Comparison of ENCODE assay signal across 10 cellular contexts in the genomic region with DNA sequence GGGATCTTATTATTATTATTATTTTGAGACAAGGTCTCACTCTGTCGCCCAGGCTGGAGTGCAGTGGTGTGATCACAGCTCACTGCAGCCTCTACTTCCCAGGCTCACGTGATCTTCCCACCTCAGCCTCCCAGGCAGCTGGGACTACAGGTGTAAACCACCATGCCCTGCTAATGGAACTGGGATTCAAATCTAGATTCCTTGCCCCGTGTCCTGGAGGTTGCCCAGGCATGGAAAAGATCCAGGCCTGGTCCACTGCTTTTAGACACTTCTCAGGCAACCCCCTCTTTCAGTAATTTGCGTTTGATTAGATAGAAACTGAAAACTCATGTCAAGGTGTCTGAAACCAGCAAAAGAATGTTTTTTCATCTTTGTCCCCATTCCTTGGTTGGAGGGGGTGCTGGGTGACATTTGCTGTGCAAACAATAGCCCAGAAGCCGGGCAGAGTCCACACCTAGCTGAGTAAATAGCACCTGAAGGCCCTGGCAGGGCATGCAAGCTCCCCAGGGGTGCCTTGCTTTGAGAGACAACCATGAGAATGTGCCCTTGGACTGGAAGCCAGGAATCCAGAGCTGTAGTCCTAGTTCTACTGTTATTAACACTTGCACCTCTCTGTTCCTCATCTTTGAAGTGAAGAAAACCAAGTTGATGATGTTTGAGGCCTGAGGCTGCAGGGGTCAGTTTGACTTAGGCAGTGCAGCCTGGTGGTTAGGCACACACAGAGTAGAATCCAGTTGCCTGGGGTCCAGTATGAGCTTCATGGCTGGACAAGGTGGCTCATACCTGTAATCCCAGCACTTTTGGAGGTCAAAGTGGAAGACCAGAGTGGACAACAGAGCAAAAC. TPM values are rescaled to one million over a fixed set of nuclear protein-coding genes. Genes with fewer than 3 reads are reported as not detected.
DNase-seq lines count a peak whose midpoint lies in the region; ATAC-seq, FAIRE-seq and TF ChIP-seq lines count a peak whose summit lies in the region.
"Had no signal": no experiment of that assay in that cellular context is flagged by ENCODE, and none has a peak within 500 bp of the region (broad histone marks: within the 10 kb centered on the region; RNA-seq: fewer than 3 reads in every experiment).

No MANE protein-coding gene starts in this region.

- no peak overlapping the region for H2BK20ac ChIP-seq in H1 (ENCODE audit: low read length)

- TF ChIP-seq EP300 in H1 (IDR thresholded peaks at IDR 0.05; ENCODE audit: borderline replicate concordance in 1 of 2, low read depth in 2 of 2, low read length in 2 of 2): no peak

- H3K23me2 ChIP-seq in H1 (ENCODE audit: low read depth, low read length): peaks cover 5% of the 10 kb centered on the region; the same call in 1 of the 2 replicates

- no peak for DNase-seq in activated CD4-positive, alpha-beta T cell treated with anti-CD3 and anti-CD28 coated beads, Interleukin-2, amount 10 ng/mL, durations not matched to agents 24 days and 14 days
- no peak for DNase-seq in activated CD4-positive, alpha-beta T cell treated with anti-CD3 and anti-CD28 coated beads for 36 hours
- no peak for DNase-seq in H1 (ENCODE audit: low read depth in 1 of 2, low spot score in 2 of 2)
- no peak for DNase-seq in H4 (ENCODE audit: low spot score)
- DNase-seq in OCI-M1 (lab: John Stamatoyannopoulos, UW): no peak
- DNase-seq in activated T-cell treated with anti-CD3 and anti-CD28 coated beads, Interleukin-2, amount 50 U/mL, for 48 hours: no peak
- DNase-seq: activated CD4-positive, alpha-beta T cell treated with anti-CD3 and anti-CD28 coated beads, Interleukin-2, amount 50 U/mL, for 1 hour; dermis blood vessel endothelial cell had no signal

- no peak overlapping the region for H2AFZ ChIP-seq in H1 (ENCODE audit: low read length)

- H4K8ac ChIP-seq in H1 (ENCODE audit: extremely low read depth, insufficient read depth, low read length): no peak overlapping the region

- FAIRE-seq in H1 (lab: Jason Lieb, UNC): no peak

- no peaks in the 10 kb centered on the region for H3K27me3 Mint-ChIP-seq in activated CD4-positive, alpha-beta T cell treated with anti-CD3 and anti-CD28 coated beads, Interleukin-2, amount 10 ng/mL, durations not matched to agents 24 days and 14 days
- no peaks in the 10 kb centered on the region for H3K27me3 Mint-ChIP-seq in activated CD4-positive, alpha-beta T cell treated with anti-CD3 and anti-CD28 coated beads for 36 hours
- no peaks in the 10 kb centered on the region for H3K27me3 Mint-ChIP-seq in stimulated activated memory B cell treated with anti-CD40 and anti-IgM and Interleukin-4, amounts not matched to agents 10 μg/mL and 1 μg/mL and 100 μg/mL, for 72 hours

- H3K27ac ChIP-seq in H1 (ENCODE audit: low read depth, low read length): no peak overlapping the region

- no peak overlapping the region; the same call in 1 of the 2 replicates for H2BK5ac ChIP-seq in H1 (ENCODE audit: low read depth, low read length)

- CTCF ChIA-PET in activated CD4-positive, alpha-beta T cell treated with anti-CD3 and anti-CD28 coated beads for 36 hours (lab: Charles Lee): interaction anchor here (0.9 to 2.4 kb wide), 8 partner anchors 9 to 221 kb away, joined by 3 to 23 read pairs (median 3); no protein-coding TSS in a partner anchor
- CTCF ChIA-PET in H1 (lab: Charles Lee; ENCODE audit: partially characterized antibody): interaction anchor here (0.5 to 3.8 kb wide), 8 partner anchors 10 to 670 kb away, joined by 3 to 26 read pairs (median 4); no protein-coding TSS in a partner anchor

- H3K4me3 Mint-ChIP-seq in activated CD4-positive, alpha-beta T cell treated with anti-CD3 and anti-CD28 coated beads, Interleukin-2, amount 10 ng/mL, durations not matched to agents 24 days and 14 days: peak overlapping the region; percentile 50
- H3K4me3 Mint-ChIP-seq in activated CD4-positive, alpha-beta T cell treated with anti-CD3 and anti-CD28 coated beads for 36 hours: no peak overlapping the region
- no peak overlapping the region for H3K4me3 Mint-ChIP-seq in stimulated activated memory B cell treated with anti-CD40 and anti-IgM and Interleukin-4, amounts not matched to agents 10 μg/mL and 1 μg/mL and 100 μg/mL, for 72 hours

- TF ChIP-seq RAD21 in H1 (IDR thresholded peaks at IDR 0.05 in 1 of 2, conservative IDR thresholded peaks at IDR 0.05 in 1 of 2; ENCODE audit: low read depth in 2 of 2, low read length in 2 of 2): no peak

- peaks cover 29% of the 10 kb centered on the region for H3K36me3 Mint-ChIP-seq in activated CD4-positive, alpha-beta T cell treated with anti-CD3 and anti-CD28 coated beads, Interleukin-2, amount 10 ng/mL, durations not matched to agents 24 days and 14 days (ENCODE audit: low read depth)
- H3K36me3 Mint-ChIP-seq in activated CD4-positive, alpha-beta T cell treated with anti-CD3 and anti-CD28 coated beads for 36 hours (ENCODE audit: low read depth): peaks cover 13% of the 10 kb centered on the region
- H3K36me3 Mint-ChIP-seq in stimulated activated memory B cell treated with anti-CD40 and anti-IgM and Interleukin-4, amounts not matched to agents 10 μg/mL and 1 μg/mL and 100 μg/mL, for 72 hours: peaks cover 18% of the 10 kb centered on the region

- H3K23ac ChIP-seq in H1 (ENCODE audit: insufficient read length): no peak overlapping the region

- H3K9me3 Mint-ChIP-seq in activated CD4-positive, alpha-beta T cell treated with anti-CD3 and anti-CD28 coated beads, Interleukin-2, amount 10 ng/mL, durations not matched to agents 24 days and 14 days: no peaks in the 10 kb centered on the region
- no peaks in the 10 kb centered on the region for H3K9me3 Mint-ChIP-seq in activated CD4-positive, alpha-beta T cell treated with anti-CD3 and anti-CD28 coated beads for 36 hours (ENCODE audit: low read depth)
- H3K9me3 Mint-ChIP-seq in stimulated activated memory B cell treated with anti-CD40 and anti-IgM and Interleukin-4, amounts not matched to agents 10 μg/mL and 1 μg/mL and 100 μg/mL, for 72 hours: no peaks in the 10 kb centered on the region

- TF ChIP-seq CTCF in H1 (IDR thresholded peaks at IDR 0.05; ENCODE audit: control extremely low read depth in 1 of 3, insufficient read depth in 1 of 3, low read depth in 1 of 3, low read length in 3 of 3): no peak

- H3K18ac ChIP-seq in H1 (ENCODE audit: extremely low read depth, low read length): no peak overlapping the region

- intact Hi-C loops in activated CD4-positive, alpha-beta T cell treated with anti-CD3 and anti-CD28 coated beads, Interleukin-2, amount 10 ng/mL, durations not matched to agents 24 days and 14 days (cut with micrococcal nuclease): no loop called here
- intact Hi-C loops in activated CD4-positive, alpha-beta T cell treated with anti-CD3 and anti-CD28 coated beads for 36 hours (cut with DNase I, micrococcal nuclease): no loop called here

- H3K4me3 ChIP-seq in H1 (ENCODE audit: extremely low read depth in 1 of 4, insufficient read depth in 2 of 4, low read depth in 3 of 4, low read length in 4 of 4): no peak overlapping the region

- H3K79me1 ChIP-seq in H1 (ENCODE audit: low read depth, low read length): no peaks in the 10 kb centered on the region

- no peak overlapping the region for H3K14ac ChIP-seq in H1 (ENCODE audit: insufficient read length)

- no peak overlapping the region for H2BK120ac ChIP-seq in H1 (replicated peaks; ENCODE audit: low read depth, low read length)

- H3K4ac ChIP-seq in H1 (replicated peaks; ENCODE audit: insufficient read length, low read depth, low read length): no peak overlapping the region

- 0 out of 2 replicates have a peak overlapping the region, but pooled peaks have one; percentile 65 for H2AK5ac ChIP-seq in H1 (ENCODE audit: low read depth, low read length)

- no peaks in the 10 kb centered on the region for H3K36me3 ChIP-seq in H1 (ENCODE audit: control insufficient read depth in 2 of 4, insufficient read depth in 4 of 4, low read length in 3 of 4)

- peak overlapping the region; percentile 63 for H3K27ac Mint-ChIP-seq in activated CD4-positive, alpha-beta T cell treated with anti-CD3 and anti-CD28 coated beads, Interleukin-2, amount 10 ng/mL, durations not matched to agents 24 days and 14 days
- H3K27ac Mint-ChIP-seq in activated CD4-positive, alpha-beta T cell treated with anti-CD3 and anti-CD28 coated beads for 36 hours: no peak overlapping the region
- H3K27ac Mint-ChIP-seq in stimulated activated memory B cell treated with anti-CD40 and anti-IgM and Interleukin-4, amounts not matched to agents 10 μg/mL and 1 μg/mL and 100 μg/mL, for 72 hours: peak overlapping the region; percentile 32

- 75% methylated on average over 5 of the region's 5 CpGs; no CpG with 5 or more reads in 1 of the 2 experiments for WGBS in H1 (ENCODE audit: extremely low coverage in 1 of 2, insufficient coverage in 1 of 2, insufficient read length in 1 of 2, insufficient replicate concordance in 2 of 2, low coverage in 1 of 2, low lambda C conversion rate in 2 of 2, missing lambda C conversion rate in 1 of 2), 2 experiments

- no peak overlapping the region for H3K9ac ChIP-seq in H1 (replicated peaks in 1 of 4; ENCODE audit: extremely low read depth in 1 of 4, low read depth in 3 of 4, low read length in 3 of 4)

- no peak overlapping the region for H4K91ac ChIP-seq in H1 (replicated peaks; ENCODE audit: insufficient read length, low read length)

- H3K4me1 ChIP-seq in H1 (replicated peaks in 1 of 4; ENCODE audit: control insufficient read depth in 3 of 4, insufficient read depth in 4 of 4, low read length in 3 of 4): no peaks in the 10 kb centered on the region; a peak in 1 of 7 replicates

- no peak for ATAC-seq in activated CD4-positive, alpha-beta T cell treated with anti-CD3 and anti-CD28 coated beads for 36 hours
- peak; percentile 45 for ATAC-seq in HG03045 (IDR thresholded peaks at IDR 0.05; ENCODE audit: unreplicated experiment)
- ATAC-seq in stimulated activated memory B cell treated with anti-CD40 and anti-IgM and Interleukin-4, amounts not matched to agents 10 μg/mL and 1 μg/mL and 100 μg/mL, for 72 hours: no peak

- no peak overlapping the region for H4K5ac ChIP-seq in H1 (ENCODE audit: insufficient read length, low read depth, low read length)

- H2BK12ac ChIP-seq in H1 (ENCODE audit: low read depth, low read length): no peak overlapping the region

- H3K4me2 ChIP-seq in H1 (ENCODE audit: insufficient read depth in 1 of 2, low read depth in 2 of 2, low read length in 2 of 2): no peak overlapping the region

- H4K20me1 ChIP-seq in H1 (replicated peaks in 1 of 2; ENCODE audit: control insufficient read depth in 1 of 2, insufficient read depth in 2 of 2, low read length in 2 of 2): no peaks in the 10 kb centered on the region

- H3K79me2 ChIP-seq in H1 (ENCODE audit: control insufficient read depth in 1 of 2, insufficient read depth in 2 of 2, low read length in 2 of 2): no peaks in the 10 kb centered on the region

- no peak for TF ChIP-seq POLR2A in H1 (IDR thresholded peaks at IDR 0.05; ENCODE audit: control extremely low read depth in 1 of 2, low read depth in 2 of 2, low read length in 2 of 2)

- no peak overlapping the region for H3K56ac ChIP-seq in H1 (replicated peaks; ENCODE audit: insufficient read length, low read depth, low read length)

- H3K27me3 ChIP-seq in H1 (replicated peaks in 1 of 4; ENCODE audit: control insufficient read depth in 3 of 4, extremely low read depth in 1 of 4, insufficient read depth in 3 of 4, low read length in 3 of 4): no peaks in the 10 kb centered on the region

- H2BK15ac ChIP-seq in H1 (ENCODE audit: low read length): no peak overlapping the region

- no peaks in the 10 kb centered on the region for H3K9me3 ChIP-seq in H1 (ENCODE audit: insufficient read depth in 2 of 2, low read depth in 1 of 2, low read length in 1 of 2)

- POLR2A ChIA-PET in activated CD4-positive, alpha-beta T cell treated with anti-CD3 and anti-CD28 coated beads for 36 hours (lab: Charles Lee): interaction anchor here (1.0 kb wide), 1 partner anchor 19 kb away, joined by 6 read pairs; the partner anchor contains the start of gene XBP1
- POLR2A ChIA-PET in H1 (lab: Charles Lee; ENCODE audit: partially characterized antibody): interaction anchor here (0.9 to 2.2 kb wide), 5 partner anchors 9 to 39 kb away, joined by 3 to 9 read pairs (median 6); partner anchors contain the start of gene XBP1

- peaks cover 73% of the 10 kb centered on the region for H3K4me1 Mint-ChIP-seq in activated CD4-positive, alpha-beta T cell treated with anti-CD3 and anti-CD28 coated beads, Interleukin-2, amount 10 ng/mL, durations not matched to agents 24 days and 14 days
- peaks cover 43% of the 10 kb centered on the region for H3K4me1 Mint-ChIP-seq in activated CD4-positive, alpha-beta T cell treated with anti-CD3 and anti-CD28 coated beads for 36 hours
- H3K4me1 Mint-ChIP-seq in stimulated activated memory B cell treated with anti-CD40 and anti-IgM and Interleukin-4, amounts not matched to agents 10 μg/mL and 1 μg/mL and 100 μg/mL, for 72 hours: peaks cover 16% of the 10 kb centered on the region

RNA-seq across cellular contexts. Expression of gene XBP1, which starts 19.1 kb away (rescaled TPM):
- 133 and 135 TPM in 2 replicates for total RNA-seq in activated CD4-positive, alpha-beta T cell treated with anti-CD3 and anti-CD28 coated beads, Interleukin-2, amount 10 ng/mL, durations not matched to agents 24 days and 14 days
- total RNA-seq in activated CD4-positive, alpha-beta T cell treated with anti-CD3 and anti-CD28 coated beads for 36 hours: 100 to 1,000 TPM in 1 of 2 experiments, 10 to 100 TPM in 1; 88.8 to 101 TPM
- total RNA-seq in H1 (2021; fragmentation: NEBNext Ultra II Directional; extraction: Animal tissue kit (Norgen Biotek cat#: 25700)): 128 and 131 TPM in 2 replicates
- polyA plus RNA-seq in H1 (2011; rRNA removed): 76.3 and 99.8 TPM in 2 replicates
- polyA plus RNA-seq in H1 (2011; cell fraction: cytosol; rRNA removed): 84.1 TPM
- polyA plus RNA-seq in H1 (2011; cell fraction: nucleus; rRNA removed): 85.0 TPM
- polyA plus RNA-seq in H1 (2012, experiment 1 of 2): 77.8 to 88.7 TPM (median 84.7 TPM) in 4 replicates
- 117 TPM for polyA plus RNA-seq in H1 (2012, experiment 2 of 2)
- polyA plus RNA-seq in H1 (2013, experiment 1 of 2): 162 TPM
- polyA plus RNA-seq in H1 (2013, experiment 2 of 2): 173 TPM
- polyA minus RNA-seq in H1 (2011; rRNA and poly(A)+ RNA removed): 195 and 221 TPM in 2 replicates
- 84.3 TPM for polyA minus RNA-seq in H1 (2011; cell fraction: cytosol; rRNA and poly(A)+ RNA removed)
- polyA minus RNA-seq in H1 (2011; cell fraction: nucleus; rRNA and poly(A)+ RNA removed): 63.4 TPM
- 122 and 124 TPM in 2 replicates for total RNA-seq in H4 (2014; rRNA removed; shearing (Covaris generic))

RNA-seq across cellular contexts. Expression of gene CCDC117, which starts 47.0 kb away (rescaled TPM):
- total RNA-seq in activated CD4-positive, alpha-beta T cell treated with anti-CD3 and anti-CD28 coated beads, Interleukin-2, amount 10 ng/mL, durations not matched to agents 24 days and 14 days: 41.2 and 47.7 TPM in 2 replicates
- total RNA-seq in activated CD4-positive, alpha-beta T cell treated with anti-CD3 and anti-CD28 coated beads for 36 hours: 10 to 100 TPM; 36.1 to 36.8 TPM
- total RNA-seq in H1 (2021; fragmentation: NEBNext Ultra II Directional; extraction: Animal tissue kit (Norgen Biotek cat#: 25700)): 40.4 and 43.1 TPM in 2 replicates
- 5.9 and 9.1 TPM in 2 replicates for polyA plus RNA-seq in H1 (2011; rRNA removed)
- polyA plus RNA-seq in H1 (2011; cell fraction: cytosol; rRNA removed): 14.7 TPM
- 3.4 TPM for polyA plus RNA-seq in H1 (2011; cell fraction: nucleus; rRNA removed)
- 15.2 to 44.0 TPM (median 17.7 TPM) in 4 replicates for polyA plus RNA-seq in H1 (2012, experiment 1 of 2)
- 5.5 TPM for polyA plus RNA-seq in H1 (2012, experiment 2 of 2)
- 21.7 TPM for polyA plus RNA-seq in H1 (2013, experiment 1 of 2)
- polyA plus RNA-seq in H1 (2013, experiment 2 of 2): 23.0 TPM
- polyA minus RNA-seq in H1 (2011; rRNA and poly(A)+ RNA removed): 8.2 and 8.8 TPM in 2 replicates
- polyA minus RNA-seq in H1 (2011; cell fraction: cytosol; rRNA and poly(A)+ RNA removed): 14.6 TPM
- 10.3 TPM for polyA minus RNA-seq in H1 (2011; cell fraction: nucleus; rRNA and poly(A)+ RNA removed)
- 16.0 and 17.2 TPM in 2 replicates for total RNA-seq in H4 (2014; rRNA removed; shearing (Covaris generic))
